In the genomic region with DNA sequence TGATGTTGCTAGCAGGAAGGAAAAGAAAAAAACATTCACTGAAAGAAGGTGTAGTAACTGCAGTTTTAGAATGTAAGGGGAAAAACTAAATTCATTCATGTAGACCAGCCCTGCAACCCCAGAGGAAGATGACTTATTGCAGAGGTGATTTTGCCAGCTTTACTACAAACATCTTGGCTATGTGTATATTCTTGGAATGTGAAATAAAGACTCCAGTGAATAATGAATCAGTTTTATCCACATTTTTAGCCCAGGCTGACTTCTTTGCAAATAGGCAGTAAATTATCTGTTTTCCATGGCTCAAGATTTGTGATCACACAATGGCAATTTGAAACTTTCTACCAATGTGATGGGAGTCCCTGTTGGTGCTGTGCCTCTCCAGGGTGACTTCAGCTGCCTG, we compare ENCODE assay signal across 20 cellular contexts.
A peak's percentile ranks its signal among the peaks of the same experiment; 100 is the strongest.
DNase-seq lines count a peak whose midpoint lies in the region; ATAC-seq, FAIRE-seq and TF ChIP-seq lines count a peak whose summit lies in the region.
"Had no signal": no experiment of that assay in that cellular context is flagged by ENCODE, and none has a peak within 500 bp of the region (broad histone marks: within the 10 kb centered on the region; RNA-seq: fewer than 3 reads in every experiment).

No MANE protein-coding gene starts in this region.

- no peak for TF ChIP-seq CTCF in fibroblast of the aortic adventitia (IDR thresholded peaks at IDR 0.05; ENCODE audit: insufficient read depth, low read length)

- H3K4me1 ChIP-seq in adipocyte (ENCODE audit: control insufficient read depth, insufficient read depth, low read length) (peaks cover 10% of the 10 kb centered on the region), aorta (ENCODE audit: control insufficient read depth in 1 of 2, insufficient read depth in 2 of 2, low read length in 2 of 2) (no peaks in the 10 kb centered on the region)
- H3K4me1 ChIP-seq: A549 had no signal

- peaks cover 5% of the 10 kb centered on the region for H3K9me3 ChIP-seq in adipocyte (ENCODE audit: control insufficient read depth, low read length)
- H3K9me3 ChIP-seq in aorta (ENCODE audit: control insufficient read depth, low read length), result no peaks in the 10 kb centered on the region
- H3K9me3 ChIP-seq: A549, SK-N-SH had no signal

- intact Hi-C loops in aorta (cut with DNase I), result no loop called here

- H3K4me3 ChIP-seq in adipocyte (ENCODE audit: low read length), result no peak overlapping the region
- no peak overlapping the region for H3K4me3 ChIP-seq in fibroblast of the aortic adventitia (ENCODE audit: low read depth, low read length)
- no peak overlapping the region for H3K4me3 ChIP-seq in aorta (ENCODE audit: low read length in 2 of 2)
- H3K4me3 ChIP-seq: A549 had no signal

- no peak for FAIRE-seq in RCC 7860 (lab: Jason Lieb, UNC)
- FAIRE-seq: A549, H1 had no signal

- ATAC-seq in aorta (ENCODE audit: low FRiP score), result no peak
- ATAC-seq: A549 had no signal

- H3K9ac ChIP-seq in adipocyte (ENCODE audit: low read length), result no peak overlapping the region
- H3K9ac ChIP-seq: KMS-11, SK-N-SH had no signal

- H3K36me3 ChIP-seq in adipocyte (ENCODE audit: control insufficient read depth, insufficient read depth, low read length, severe bottlenecking), result no peaks in the 10 kb centered on the region
- no peaks in the 10 kb centered on the region for H3K36me3 ChIP-seq in aorta (ENCODE audit: control insufficient read depth in 1 of 2, insufficient read depth in 2 of 2, low read length in 1 of 2)

- H3K27me3 ChIP-seq in adipocyte (replicated peaks; ENCODE audit: control insufficient read depth, insufficient read depth, low read length), result no peaks in the 10 kb centered on the region
- H3K27me3 ChIP-seq in aorta (ENCODE audit: control insufficient read depth in 1 of 2, insufficient read depth in 2 of 2, low read length in 1 of 2), result peaks cover 0 to 2% of the 10 kb centered on the region in 2 donors

- DNase-seq in EH (ENCODE audit: low read depth) (peak; percentile 17), adipocyte (ENCODE audit: low read depth) (peak; percentile 12), fibroblast of the aortic adventitia (ENCODE audit: low read depth) (peak; percentile 82), aorta (no peak), RCC 7860 (ENCODE audit: low spot score) (no peak), hippocampal formation (lab: John Stamatoyannopoulos, UW) (no peak), NCI-H2107 (lab: John Stamatoyannopoulos, UW) (no peak)
- DNase-seq: Calu3, DMS79 treated with DMSO at 0.1 percent for 48 hours, HCEC 1CT, IMR-90, NCI-H1436, NCI-H187, NCI-H524, NCI-H748 treated with DMSO at 0.1 percent for 48 hours, SK-N-SH, SW 1271 had no signal

- H3K27ac ChIP-seq in aorta (ENCODE audit: low read depth in 1 of 2, low read length in 2 of 2), result no peak overlapping the region
- H3K27ac ChIP-seq: A549, KMS-11 had no signal

Comparison
In these comparisons a context has a peak if more than half of its experiments do, and no peak if none do; other contexts are left out.
1. DNase-seq: peak in EH (single experiment), adipocyte (single experiment) and fibroblast of the aortic adventitia (single experiment); none in aorta (0 of 2), RCC 7860 (single experiment), hippocampal formation (0 of 2) and NCI-H2107 (single experiment).